In genomic region chr16:2795714-2796143, GRCh38 we compare ENCODE assay signal across 1 cellular context.
TF ChIP-seq lines count a peak whose summit lies in the region.

No MANE protein-coding gene starts in this region.

TF ChIP-seq in K562, 482 proteins besides CTCF, POLR2A, EP300 and RAD21 (continued from another document):
- TF ChIP-seq, protein P1, sequence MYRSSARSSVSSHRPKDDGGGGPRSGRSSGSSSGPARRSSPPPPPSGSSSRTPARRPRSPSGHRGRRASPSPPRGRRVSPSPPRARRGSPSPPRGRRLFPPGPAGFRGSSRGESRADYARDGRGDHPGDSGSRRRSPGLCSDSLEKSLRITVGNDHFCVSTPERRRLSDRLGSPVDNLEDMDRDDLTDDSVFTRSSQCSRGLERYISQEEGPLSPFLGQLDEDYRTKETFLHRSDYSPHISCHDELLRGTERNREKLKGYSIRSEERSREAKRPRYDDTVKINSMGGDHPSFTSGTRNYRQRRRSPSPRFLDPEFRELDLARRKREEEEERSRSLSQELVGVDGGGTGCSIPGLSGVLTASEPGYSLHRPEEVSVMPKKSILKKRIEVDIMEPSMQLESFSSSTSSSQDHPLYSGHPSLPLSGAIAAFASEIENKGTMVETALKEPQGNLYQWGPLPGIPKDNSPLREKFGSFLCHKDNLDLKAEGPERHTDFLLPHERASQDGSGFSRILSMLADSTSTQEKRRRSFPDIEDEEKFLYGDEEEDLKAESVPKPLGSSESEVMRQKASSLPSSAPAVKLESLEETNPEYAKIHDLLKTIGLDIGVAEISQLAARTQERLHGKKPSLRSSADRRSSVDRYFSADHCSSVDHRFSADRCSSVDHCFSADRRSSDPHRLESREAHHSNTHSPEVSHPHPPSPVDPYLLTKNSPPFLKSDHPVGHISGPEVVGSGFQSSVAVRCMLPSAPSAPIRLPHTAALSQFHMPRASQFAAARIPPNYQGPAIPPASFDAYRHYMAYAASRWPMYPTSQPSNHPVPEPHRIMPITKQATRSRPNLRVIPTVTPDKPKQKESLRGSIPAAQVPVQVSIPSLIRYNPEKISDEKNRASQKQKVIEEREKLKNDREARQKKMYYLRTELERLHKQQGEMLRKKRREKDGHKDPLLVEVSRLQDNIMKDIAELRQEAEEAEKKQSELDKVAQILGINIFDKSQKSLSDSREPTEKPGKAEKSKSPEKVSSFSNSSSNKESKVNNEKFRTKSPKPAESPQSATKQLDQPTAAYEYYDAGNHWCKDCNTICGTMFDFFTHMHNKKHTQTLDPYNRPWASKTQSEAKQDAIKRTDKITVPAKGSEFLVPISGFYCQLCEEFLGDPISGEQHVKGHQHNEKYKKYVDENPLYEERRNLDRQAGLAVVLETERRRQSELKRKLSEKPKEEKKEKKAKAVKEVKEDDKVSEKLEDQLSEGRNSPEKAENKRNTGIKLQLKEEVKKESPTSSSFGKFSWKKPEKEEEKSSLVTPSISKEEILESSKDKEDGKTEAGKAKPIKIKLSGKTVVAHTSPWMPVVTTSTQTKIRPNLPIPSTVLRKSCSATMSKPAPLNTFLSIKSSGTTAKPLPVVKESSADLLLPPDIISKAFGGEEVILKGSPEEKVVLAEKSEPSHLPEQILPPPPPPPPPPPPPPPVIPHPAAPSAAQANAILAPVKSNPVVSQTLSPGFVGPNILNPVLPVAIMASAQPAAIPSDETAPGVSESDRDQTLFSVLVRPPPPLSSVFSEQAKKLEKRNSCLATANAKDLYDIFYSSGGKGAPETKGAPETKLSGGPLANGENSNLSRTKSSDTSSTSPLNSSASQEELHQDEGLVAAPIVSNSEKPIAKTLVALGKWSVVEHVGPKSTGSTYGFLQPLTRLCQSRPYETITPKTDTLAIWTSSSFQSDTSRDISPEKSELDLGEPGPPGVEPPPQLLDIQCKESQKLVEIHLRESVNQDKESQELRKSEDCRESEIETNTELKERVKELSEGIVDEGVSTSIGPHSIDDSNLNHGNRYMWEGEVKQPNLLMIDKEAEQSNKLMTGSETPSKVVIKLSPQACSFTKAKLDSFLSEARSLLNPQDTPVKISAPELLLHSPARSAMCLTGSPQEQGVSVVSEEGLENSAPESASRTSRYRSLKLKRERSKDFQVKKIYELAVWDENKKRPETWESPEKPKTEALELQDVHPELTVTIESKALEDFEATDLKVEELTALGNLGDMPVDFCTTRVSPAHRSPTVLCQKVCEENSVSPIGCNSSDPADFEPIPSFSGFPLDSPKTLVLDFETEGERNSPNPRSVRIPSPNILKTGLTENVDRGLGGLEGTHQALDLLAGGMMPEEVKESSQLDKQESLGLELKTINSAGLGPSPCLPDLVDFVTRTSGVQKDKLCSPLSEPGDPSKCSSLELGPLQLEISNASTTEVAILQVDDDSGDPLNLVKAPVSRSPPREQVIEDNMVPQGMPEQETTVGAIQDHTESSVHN (IDR thresholded peaks at IDR 0.05; ENCODE audit: borderline replicate concordance in 1 of 2, low read depth in 1 of 2), result peak in 1 of 2 experiments; percentile 80; a peak in 2 of 4 replicates
- peak; percentile 73; the same call in 1 of the 2 replicates for TF ChIP-seq ELF1 (tag; IDR thresholded peaks at IDR 0.05)
- TF ChIP-seq ZNF445 (CRISPR knock-in tag; IDR thresholded peaks at IDR 0.05; ENCODE audit: low read depth), result no peak
- TF ChIP-seq DIDO1 (tag; IDR thresholded peaks at IDR 0.05; ENCODE audit: low read depth), result no peak
- no peak for TF ChIP-seq RREB1 (CRISPR knock-in tag; IDR thresholded peaks at IDR 0.05)
- TF ChIP-seq MEIS2 (IDR thresholded peaks at IDR 0.05; ENCODE audit: partially characterized antibody), result peak; percentile 22
- TF ChIP-seq FOXK2 (conservative IDR thresholded peaks at IDR 0.05 in 1 of 2, IDR thresholded peaks at IDR 0.05 in 1 of 2; ENCODE audit: low read depth in 2 of 2), result peak; percentile 50 to 53; a peak in 2 of 4 replicates
- TF ChIP-seq GTF2F1 (IDR thresholded peaks at IDR 0.05; ENCODE audit: low read depth, low read length), result no peak
- no peak for TF ChIP-seq KLF1 (tag; IDR thresholded peaks at IDR 0.05)
- no peak for TF ChIP-seq SREBF2 (CRISPR knock-in tag; IDR thresholded peaks at IDR 0.05)
- TF ChIP-seq CXXC5 (CRISPR knock-in tag; IDR thresholded peaks at IDR 0.05), result 0 out of 2 replicates have a peak, but pooled peaks have one; percentile 13
- TF ChIP-seq, protein P2, sequence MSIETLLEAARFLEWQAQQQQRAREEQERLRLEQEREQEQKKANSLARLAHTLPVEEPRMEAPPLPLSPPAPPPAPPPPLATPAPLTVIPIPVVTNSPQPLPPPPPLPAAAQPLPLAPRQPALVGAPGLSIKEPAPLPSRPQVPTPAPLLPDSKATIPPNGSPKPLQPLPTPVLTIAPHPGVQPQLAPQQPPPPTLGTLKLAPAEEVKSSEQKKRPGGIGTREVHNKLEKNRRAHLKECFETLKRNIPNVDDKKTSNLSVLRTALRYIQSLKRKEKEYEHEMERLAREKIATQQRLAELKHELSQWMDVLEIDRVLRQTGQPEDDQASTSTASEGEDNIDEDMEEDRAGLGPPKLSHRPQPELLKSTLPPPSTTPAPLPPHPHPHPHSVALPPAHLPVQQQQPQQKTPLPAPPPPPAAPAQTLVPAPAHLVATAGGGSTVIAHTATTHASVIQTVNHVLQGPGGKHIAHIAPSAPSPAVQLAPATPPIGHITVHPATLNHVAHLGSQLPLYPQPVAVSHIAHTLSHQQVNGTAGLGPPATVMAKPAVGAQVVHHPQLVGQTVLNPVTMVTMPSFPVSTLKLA (conservative IDR thresholded peaks at IDR 0.05), result 0 out of 4 replicates have a peak, but pooled peaks of 1 of the 2 experiments have one; percentile 21
- TF ChIP-seq, protein P3, sequence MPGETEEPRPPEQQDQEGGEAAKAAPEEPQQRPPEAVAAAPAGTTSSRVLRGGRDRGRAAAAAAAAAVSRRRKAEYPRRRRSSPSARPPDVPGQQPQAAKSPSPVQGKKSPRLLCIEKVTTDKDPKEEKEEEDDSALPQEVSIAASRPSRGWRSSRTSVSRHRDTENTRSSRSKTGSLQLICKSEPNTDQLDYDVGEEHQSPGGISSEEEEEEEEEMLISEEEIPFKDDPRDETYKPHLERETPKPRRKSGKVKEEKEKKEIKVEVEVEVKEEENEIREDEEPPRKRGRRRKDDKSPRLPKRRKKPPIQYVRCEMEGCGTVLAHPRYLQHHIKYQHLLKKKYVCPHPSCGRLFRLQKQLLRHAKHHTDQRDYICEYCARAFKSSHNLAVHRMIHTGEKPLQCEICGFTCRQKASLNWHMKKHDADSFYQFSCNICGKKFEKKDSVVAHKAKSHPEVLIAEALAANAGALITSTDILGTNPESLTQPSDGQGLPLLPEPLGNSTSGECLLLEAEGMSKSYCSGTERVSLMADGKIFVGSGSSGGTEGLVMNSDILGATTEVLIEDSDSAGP (CRISPR knock-in tag; IDR thresholded peaks at IDR 0.05), result no peak
